In the genomic region with DNA sequence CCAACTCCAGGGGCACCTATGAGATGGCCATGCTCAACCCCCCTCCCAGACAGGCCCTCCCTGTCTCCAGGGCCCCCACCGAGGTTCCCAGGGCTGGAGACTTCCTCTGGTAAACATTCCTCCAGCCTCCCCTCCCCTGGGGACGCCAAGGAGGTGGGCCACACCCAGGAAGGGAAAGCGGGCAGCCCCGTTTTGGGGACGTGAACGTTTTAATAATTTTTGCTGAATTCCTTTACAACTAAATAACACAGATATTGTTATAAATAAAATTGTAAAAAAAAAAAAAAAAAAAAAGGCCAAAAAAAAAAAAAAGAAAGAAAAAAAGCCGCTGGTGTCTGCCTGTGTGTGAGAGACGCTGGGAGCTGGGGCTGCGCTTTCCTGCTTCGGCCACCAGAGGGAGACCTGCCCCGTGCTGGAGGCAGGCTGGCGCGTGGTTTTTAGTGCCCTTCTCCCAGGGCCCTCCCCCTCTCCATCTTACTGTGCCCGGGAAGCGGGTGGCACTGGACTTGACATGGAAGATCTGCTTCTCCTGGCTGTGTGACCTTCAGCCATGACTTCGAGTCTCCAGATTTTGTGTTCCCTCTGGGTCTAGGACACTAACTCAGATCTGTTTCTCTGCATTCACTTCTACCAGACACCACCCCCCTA, we compare ENCODE assay signal across 8 cellular contexts. TPM values are rescaled to one million over a fixed set of nuclear protein-coding genes. Genes with fewer than 3 reads are reported as not detected.
DNase-seq lines count a peak whose midpoint lies in the region; TF ChIP-seq lines count a peak whose summit lies in the region.

No MANE protein-coding gene starts in this region.

- intact Hi-C loops in activated T-helper 1 cell treated with anti-CD3 and anti-CD28 coated beads, Interleukin-12 subunit alpha, Interleukin-12 subunit beta, Interleukin-2, Interleukin-4 antibody, amounts not matched to agents 30 ng/mL and 10 ng/mL and 1 ng/mL, durations not matched to agents 14 hours and 24 hours and 36 hours (cut with micrococcal nuclease), result loop anchor here (1.0 kb wide), 3 partner anchors 26 to 246 kb away; a partner anchor contains a TSS

- H4K20me1 ChIP-seq in neural cell (ENCODE audit: insufficient read depth), result no peaks in the 10 kb centered on the region

- peaks cover 30% of the 10 kb centered on the region for H3K4me1 Mint-ChIP-seq in activated T-helper 1 cell treated with anti-CD3 and anti-CD28 coated beads, Interleukin-12 subunit alpha, Interleukin-12 subunit beta, Interleukin-2, Interleukin-4 antibody, amounts not matched to agents 30 ng/mL and 10 ng/mL and 1 ng/mL, durations not matched to agents 14 hours and 24 hours and 36 hours (ENCODE audit: low read depth)

- H3K4me3 ChIP-seq in LNCaP clone FGC (ENCODE audit: low read depth, low read length), result no peak overlapping the region
- H3K4me3 ChIP-seq in neural cell (ENCODE audit: low read length), result no peak overlapping the region
- no peak overlapping the region for H3K4me3 ChIP-seq in subcutaneous abdominal adipose tissue (ENCODE audit: low read depth in 1 of 5, low read length in 5 of 5)

- H3K27me3 Mint-ChIP-seq in activated T-helper 1 cell treated with anti-CD3 and anti-CD28 coated beads, Interleukin-12 subunit alpha, Interleukin-12 subunit beta, Interleukin-2, Interleukin-4 antibody, amounts not matched to agents 30 ng/mL and 10 ng/mL and 1 ng/mL, durations not matched to agents 14 hours and 24 hours and 36 hours (ENCODE audit: insufficient read depth), result peaks cover 41% of the 10 kb centered on the region

- TF ChIP-seq RAD21 in neural cell (conservative IDR thresholded peaks at IDR 0.05), result peak; percentile 88

- peaks cover 3% of the 10 kb centered on the region for H3K36me3 Mint-ChIP-seq in activated T-helper 1 cell treated with anti-CD3 and anti-CD28 coated beads, Interleukin-12 subunit alpha, Interleukin-12 subunit beta, Interleukin-2, Interleukin-4 antibody, amounts not matched to agents 30 ng/mL and 10 ng/mL and 1 ng/mL, durations not matched to agents 14 hours and 24 hours and 36 hours (ENCODE audit: low read depth)

- H3K9me2 ChIP-seq in neural cell (ENCODE audit: insufficient read depth, low read length), result no peaks in the 10 kb centered on the region

- TF ChIP-seq EP300 in neural cell (conservative IDR thresholded peaks at IDR 0.05; ENCODE audit: poor library complexity, severe bottlenecking), result no peak

- H3K4me3 Mint-ChIP-seq in activated T-helper 1 cell treated with anti-CD3 and anti-CD28 coated beads, Interleukin-12 subunit alpha, Interleukin-12 subunit beta, Interleukin-2, Interleukin-4 antibody, amounts not matched to agents 30 ng/mL and 10 ng/mL and 1 ng/mL, durations not matched to agents 14 hours and 24 hours and 36 hours, result no peak overlapping the region

- H3K9me3 ChIP-seq in neural cell (ENCODE audit: low read length) (no peaks in the 10 kb centered on the region), subcutaneous abdominal adipose tissue (ENCODE audit: control insufficient read depth in 5 of 5, low read length in 5 of 5) (no peaks in the 10 kb centered on the region)

- no peaks in the 10 kb centered on the region for H3F3A ChIP-seq in neural cell (ENCODE audit: insufficient read depth, low read length, poor library complexity, severe bottlenecking)

- no peak overlapping the region for H3K4me2 ChIP-seq in neural cell (ENCODE audit: low read length)

- H3K36me3 ChIP-seq in neural cell (ENCODE audit: insufficient read depth, low read length), result peaks cover 6% of the 10 kb centered on the region
- peaks cover 0 to 53% (median 47%) of the 10 kb centered on the region in 5 donors for H3K36me3 ChIP-seq in subcutaneous abdominal adipose tissue (ENCODE audit: control insufficient read depth in 5 of 5, insufficient read depth in 5 of 5, low read length in 5 of 5)

- H3K27ac ChIP-seq in neural cell (ENCODE audit: low read length) (no peak overlapping the region), subcutaneous abdominal adipose tissue (ENCODE audit: low read depth, low read length) (peak overlapping the region; percentile 37)

- no peak overlapping the region for H2AFZ ChIP-seq in neural cell (ENCODE audit: low read depth, low read length)

- H3K79me2 ChIP-seq in neural cell (replicated peaks; ENCODE audit: insufficient read depth, low read length), result no peaks in the 10 kb centered on the region

- TF ChIP-seq CTCF in LNCaP clone FGC (IDR thresholded peaks at IDR 0.05; ENCODE audit: control insufficient read depth, extremely low read depth, insufficient read depth), result peak; percentile 97
- peak; percentile 90 for TF ChIP-seq CTCF in neural cell (IDR thresholded peaks at IDR 0.05; ENCODE audit: poor library complexity, severe bottlenecking)

- H3K27me3 ChIP-seq in neural cell (ENCODE audit: insufficient read depth, low read depth, low read length) (peaks cover 40% of the 10 kb centered on the region), subcutaneous abdominal adipose tissue (ENCODE audit: control insufficient read depth in 5 of 5, insufficient read depth in 4 of 5, low read length in 5 of 5) (peaks cover 5 to 29% (median 22%) of the 10 kb centered on the region in 5 donors)

- H3K9ac ChIP-seq in neural cell (ENCODE audit: low read length), result no peak overlapping the region
- H3K9ac ChIP-seq in subcutaneous abdominal adipose tissue (ENCODE audit: low read length in 5 of 5), result no peak overlapping the region

- H3K9me3 Mint-ChIP-seq in activated T-helper 1 cell treated with anti-CD3 and anti-CD28 coated beads, Interleukin-12 subunit alpha, Interleukin-12 subunit beta, Interleukin-2, Interleukin-4 antibody, amounts not matched to agents 30 ng/mL and 10 ng/mL and 1 ng/mL, durations not matched to agents 14 hours and 24 hours and 36 hours, result no peaks in the 10 kb centered on the region

- no peak overlapping the region for H3K27ac Mint-ChIP-seq in activated T-helper 1 cell treated with anti-CD3 and anti-CD28 coated beads, Interleukin-12 subunit alpha, Interleukin-12 subunit beta, Interleukin-2, Interleukin-4 antibody, amounts not matched to agents 30 ng/mL and 10 ng/mL and 1 ng/mL, durations not matched to agents 14 hours and 24 hours and 36 hours

- DNase-seq in SKM-1 treated with dmso at 0.1 percent for 144 hours (lab: John Stamatoyannopoulos, UW; ENCODE audit: unreplicated experiment) (peak; percentile 6), SKM-1 (lab: John Stamatoyannopoulos, UW; ENCODE audit: unreplicated experiment) (no peak), LNCaP clone FGC (ENCODE audit: low read depth) (no peak), RPMI8226 (peak; percentile 82), fibroblast of gingiva (ENCODE audit: low read depth) (peak; percentile 87)
- peak; percentile 74 for DNase-seq in activated T-helper 1 cell treated with anti-CD3 and anti-CD28 coated beads, Interleukin-12 subunit alpha, Interleukin-12 subunit beta, Interleukin-2, Interleukin-4 antibody, amounts not matched to agents 30 ng/mL and 10 ng/mL and 1 ng/mL, durations not matched to agents 14 hours and 24 hours and 36 hours (ENCODE audit: low spot score)

- H3K4me1 ChIP-seq in subcutaneous abdominal adipose tissue (ENCODE audit: control insufficient read depth in 5 of 5, insufficient read depth in 5 of 5, low read length in 5 of 5), result peaks cover 0 to 43% (median 39%) of the 10 kb centered on the region in 5 donors

TF ChIP-seq in neural cell, 6 proteins besides CTCF, POLR2A, EP300 and RAD21:
- TF ChIP-seq EZH2 (IDR thresholded peaks at IDR 0.05; ENCODE audit: borderline replicate concordance, insufficient read depth, low read length, poor library complexity, severe bottlenecking), result no peak
- TF ChIP-seq SMC3 (conservative IDR thresholded peaks at IDR 0.05; ENCODE audit: poor library complexity), result peak; percentile 91
- TF ChIP-seq TAF1 (IDR thresholded peaks at IDR 0.05; ENCODE audit: low read depth), result no peak
- TF ChIP-seq MXI1 (conservative IDR thresholded peaks at IDR 0.05; ENCODE audit: poor library complexity, severe bottlenecking), result peak; percentile 60

RNA-seq across cellular contexts. Expression of a gene that starts 3.4 kb away (rescaled TPM):
- total RNA-seq in activated T-helper 1 cell treated with anti-CD3 and anti-CD28 coated beads, Interleukin-12 subunit alpha, Interleukin-12 subunit beta, Interleukin-2, Interleukin-4 antibody, amounts not matched to agents 30 ng/mL and 10 ng/mL and 1 ng/mL, durations not matched to agents 14 hours and 24 hours and 36 hours, result 0.36 and 0.49 TPM in 2 replicates
- 0.53 TPM in 1 of 2 replicates, not detected in the other for polyA plus RNA-seq in neural cell
- polyA minus RNA-seq in neural cell, result not detected in 2 replicates

RNA-seq across cellular contexts. Expression of a gene that starts 16.3 kb away (rescaled TPM):
- total RNA-seq in activated T-helper 1 cell treated with anti-CD3 and anti-CD28 coated beads, Interleukin-12 subunit alpha, Interleukin-12 subunit beta, Interleukin-2, Interleukin-4 antibody, amounts not matched to agents 30 ng/mL and 10 ng/mL and 1 ng/mL, durations not matched to agents 14 hours and 24 hours and 36 hours, result 276 and 280 TPM in 2 replicates
- 38.2 and 42.2 TPM in 2 replicates for polyA plus RNA-seq in neural cell
- polyA minus RNA-seq in neural cell, result 19.0 and 22.9 TPM in 2 replicates

RNA-seq across cellular contexts. Expression of a gene that starts 37.8 kb away (rescaled TPM):
- total RNA-seq in activated T-helper 1 cell treated with anti-CD3 and anti-CD28 coated beads, Interleukin-12 subunit alpha, Interleukin-12 subunit beta, Interleukin-2, Interleukin-4 antibody, amounts not matched to agents 30 ng/mL and 10 ng/mL and 1 ng/mL, durations not matched to agents 14 hours and 24 hours and 36 hours, result 3.1 and 4.2 TPM in 2 replicates
- 1.3 and 2.9 TPM in 2 replicates for polyA plus RNA-seq in neural cell
- polyA minus RNA-seq in neural cell, result 0.49 and 0.93 TPM in 2 replicates

Comparison
In these comparisons a context has a peak if more than half of its experiments do, and no peak if none do; other contexts are left out.
1. DNase-seq: peak in SKM-1 treated with dmso at 0.1 percent for 144 hours (single experiment), RPMI8226 (single experiment), activated T-helper 1 cell treated with anti-CD3 and anti-CD28 coated beads, Interleukin-12 subunit alpha, Interleukin-12 subunit beta, Interleukin-2, Interleukin-4 antibody, amounts not matched to agents 30 ng/mL and 10 ng/mL and 1 ng/mL, durations not matched to agents 14 hours and 24 hours and 36 hours (single experiment) and fibroblast of gingiva (single experiment); none in SKM-1 (single experiment) and LNCaP clone FGC (single experiment).